In genomic region chr6:135250234-135250633, GRCh38 we compare ENCODE assay signal across 1 cellular context.
TF ChIP-seq lines count a peak whose summit lies in the region.

No MANE protein-coding gene starts in this region.

TF ChIP-seq in WTC11, 78 proteins besides CTCF, POLR2A, EP300 and RAD21 (continued from another document):
- TF ChIP-seq ARID4B (CRISPR knock-in tag; IDR thresholded peaks at IDR 0.05; ENCODE audit: borderline replicate concordance) (no peak), ZBTB43 (CRISPR knock-in tag; IDR thresholded peaks at IDR 0.05) (no peak), ERG (CRISPR knock-in tag; IDR thresholded peaks at IDR 0.05) (no peak), STAT6 (CRISPR knock-in tag; conservative IDR thresholded peaks at IDR 0.05; ENCODE audit: low read depth) (no peak)
